Comparison of ENCODE assay signal across 21 cellular contexts in genomic region chr4:118124977-118125376, GRCh38.
"Had no signal": no experiment of that assay in that cellular context is flagged by ENCODE, and none has a peak within 500 bp of the region (broad histone marks: within the 10 kb centered on the region; RNA-seq: fewer than 3 reads in every experiment).

No MANE protein-coding gene starts in this region.

- H3K4me3 ChIP-seq: cardiac muscle cell, gastrocnemius medialis, right lobe of liver, skin epidermis, tibial artery had no signal

- DNase-seq: activated B cell treated with CpG ODN at 0.5 μM for 24 hours; activated CD4-positive, alpha-beta T cell treated with anti-CD3 and anti-CD28 coated beads for 4 hours; activated CD4-positive, alpha-beta T cell treated with anti-CD3 and anti-CD28 coated beads, Interleukin-2, amount 50 U/mL, for 48 hours; activated CD8-positive, alpha-beta memory T cell treated with anti-CD3 and anti-CD28 coated beads, Interleukin-2, amount 50 U/mL, for 48 hours; activated naive CD4-positive, alpha-beta T cell; activated naive CD8-positive, alpha-beta T cell treated with anti-CD3 and anti-CD28 coated beads for 36 hours; activated T-cell treated with anti-CD3 and anti-CD28 coated beads, Interleukin-2, amount 50 U/mL, for 4 hours; amniotic stem cell; cortex of kidney; effector CD4-positive, alpha-beta T cell; erythroblast; gastrocnemius medialis; hippocampal formation; naive B cell; occipital lobe; right lobe of liver; stimulated activated CD4-positive, alpha-beta T cell treated with anti-CD3 and anti-CD28 coated beads, Interleukin-1b, Interleukin-23, amount 100 ng/mL, for 48 hours; T-helper 17 cell; tibial artery had no signal

- H3K9me3 ChIP-seq: gastrocnemius medialis, right lobe of liver, tibial artery had no signal

- H3K4me1 ChIP-seq: gastrocnemius medialis, right lobe of liver, tibial artery had no signal

- ATAC-seq: activated T-cell treated with anti-CD3 and anti-CD28 coated beads, Interleukin-2, amount 50 U/mL, for 4 hours; gastrocnemius medialis; right lobe of liver; T-helper 17 cell had no signal

- H3K27me3 ChIP-seq: cardiac muscle cell, gastrocnemius medialis, right lobe of liver, tibial artery had no signal

- H3K27ac ChIP-seq: cardiac muscle cell, gastrocnemius medialis, right lobe of liver, skin epidermis, tibial artery had no signal

- H3K36me3 ChIP-seq: cardiac muscle cell, gastrocnemius medialis, right lobe of liver, tibial artery had no signal
